In genomic region chr21:41199123-41199522, GRCh38 we compare ENCODE assay signal across 23 cellular contexts. TPM values are rescaled to one million over a fixed set of nuclear protein-coding genes. Genes with fewer than 3 reads are reported as not detected.
DNase-seq lines count a peak whose midpoint lies in the region; ATAC-seq, FAIRE-seq and TF ChIP-seq lines count a peak whose summit lies in the region.
"Had no signal": no experiment of that assay in that cellular context is flagged by ENCODE, and none has a peak within 500 bp of the region (broad histone marks: within the 10 kb centered on the region; RNA-seq: fewer than 3 reads in every experiment).

No MANE protein-coding gene starts in this region.

- peak; percentile 14 to 15 for ATAC-seq in right cardiac atrium
- no peak for ATAC-seq in heart left ventricle
- ATAC-seq in stimulated activated memory B cell treated with anti-CD40 and anti-IgM and Interleukin-4, amounts not matched to agents 10 μg/mL and 1 μg/mL and 100 μg/mL, for 72 hours = no peak
- ATAC-seq: A549 had no signal

- H3K4me1 ChIP-seq in right cardiac atrium (ENCODE audit: control insufficient read depth, insufficient read depth, low read length) (peaks cover 2% of the 10 kb centered on the region), heart left ventricle (peaks cover 0 to 8% (median 0%) of the 10 kb centered on the region in 12 donors), H1 (replicated peaks in 1 of 4; ENCODE audit: control insufficient read depth in 3 of 4, insufficient read depth in 4 of 4, low read length in 3 of 4) (no peaks in the 10 kb centered on the region; a peak in 1 of 7 replicates)
- H3K4me1 ChIP-seq: HAP-1 had no signal

- no peak overlapping the region for H2BK120ac ChIP-seq in H1 (replicated peaks; ENCODE audit: low read depth, low read length)

- H3K9me3 Mint-ChIP-seq in stimulated activated memory B cell treated with anti-CD40 and anti-IgM and Interleukin-4, amounts not matched to agents 10 μg/mL and 1 μg/mL and 100 μg/mL, for 72 hours = no peaks in the 10 kb centered on the region

- TF ChIP-seq POLR2A in heart left ventricle (IDR thresholded peaks at IDR 0.05) = no peak
- no peak for TF ChIP-seq POLR2A in H1 (IDR thresholded peaks at IDR 0.05; ENCODE audit: control extremely low read depth in 1 of 2, low read depth in 2 of 2, low read length in 2 of 2)

- no peaks in the 10 kb centered on the region for H3K79me2 ChIP-seq in H1 (ENCODE audit: control insufficient read depth in 1 of 2, insufficient read depth in 2 of 2, low read length in 2 of 2)

- H3K4ac ChIP-seq in H1 (replicated peaks; ENCODE audit: insufficient read length, low read depth, low read length) = no peak overlapping the region

- no peak overlapping the region for H2AK5ac ChIP-seq in H1 (ENCODE audit: low read depth, low read length)

- H2BK20ac ChIP-seq in H1 (ENCODE audit: low read length) = no peak overlapping the region

- POLR2A ChIA-PET in H1 (lab: Charles Lee; ENCODE audit: partially characterized antibody) = no interaction called here

- H2BK12ac ChIP-seq in H1 (ENCODE audit: low read depth, low read length) = no peak overlapping the region

- no peak overlapping the region for H2BK15ac ChIP-seq in H1 (ENCODE audit: low read length)

- H3K36me3 ChIP-seq in heart left ventricle = no peaks in the 10 kb centered on the region
- H3K36me3 ChIP-seq in H1 (ENCODE audit: control insufficient read depth in 2 of 4, insufficient read depth in 4 of 4, low read length in 3 of 4) = no peaks in the 10 kb centered on the region
- H3K36me3 ChIP-seq: HAP-1 had no signal

- no peaks in the 10 kb centered on the region for H3K27me3 Mint-ChIP-seq in stimulated activated memory B cell treated with anti-CD40 and anti-IgM and Interleukin-4, amounts not matched to agents 10 μg/mL and 1 μg/mL and 100 μg/mL, for 72 hours

- CTCF ChIA-PET in H1 (lab: Charles Lee; ENCODE audit: partially characterized antibody) = interaction anchor here (0.7 to 1.5 kb wide), 4 partner anchors 8 to 170 kb away, joined by 3 read pairs; no protein-coding TSS in a partner anchor

- peak overlapping the region; percentile 39 for H3K27ac Mint-ChIP-seq in stimulated activated memory B cell treated with anti-CD40 and anti-IgM and Interleukin-4, amounts not matched to agents 10 μg/mL and 1 μg/mL and 100 μg/mL, for 72 hours
- H3K27ac Mint-ChIP-seq: CD4-positive, alpha-beta memory T cell; HFFc6 had no signal

- no peak for TF ChIP-seq RAD21 in H1 (IDR thresholded peaks at IDR 0.05 in 1 of 2, conservative IDR thresholded peaks at IDR 0.05 in 1 of 2; ENCODE audit: low read depth in 2 of 2, low read length in 2 of 2)

- H3K79me1 ChIP-seq in H1 (ENCODE audit: low read depth, low read length) = no peaks in the 10 kb centered on the region; the same call in 1 of the 2 replicates

- H3K4me1 Mint-ChIP-seq in stimulated activated memory B cell treated with anti-CD40 and anti-IgM and Interleukin-4, amounts not matched to agents 10 μg/mL and 1 μg/mL and 100 μg/mL, for 72 hours = peaks cover 56% of the 10 kb centered on the region
- H3K4me1 Mint-ChIP-seq: CD4-positive, alpha-beta memory T cell had no signal

- DNase-seq in right cardiac atrium = peak in 1 of 3 donors; percentile 18
- no peak for DNase-seq in heart left ventricle
- no peak for DNase-seq in H1 (ENCODE audit: low read depth in 1 of 2, low spot score in 2 of 2)
- no peak for DNase-seq in HuH-7 (ENCODE audit: low spot score)
- DNase-seq in RKO (ENCODE audit: low spot score) = no peak
- DNase-seq: 8988T; ACHN; AML-193; C1 segment of cervical spinal cord; Calu3; CD4-positive, alpha-beta memory T cell; COR-L47; DMS53; DMS79 treated with DMSO at 0.1 percent for 48 hours; GF-D8; GM23248; HFFc6 had no signal

- H3K23me2 ChIP-seq in H1 (ENCODE audit: low read depth, low read length) = no peaks in the 10 kb centered on the region

- no peak overlapping the region for H4K5ac ChIP-seq in H1 (ENCODE audit: insufficient read length, low read depth, low read length)

- TF ChIP-seq CTCF in heart left ventricle (IDR thresholded peaks at IDR 0.05) (no peak), H1 (IDR thresholded peaks at IDR 0.05; ENCODE audit: control extremely low read depth in 1 of 3, insufficient read depth in 1 of 3, low read depth in 1 of 3, low read length in 3 of 3) (no peak)

- H3K4me3 ChIP-seq in right cardiac atrium (ENCODE audit: low read length) (no peak overlapping the region), heart left ventricle (no peak overlapping the region), H1 (ENCODE audit: extremely low read depth in 1 of 4, insufficient read depth in 2 of 4, low read depth in 3 of 4, low read length in 4 of 4) (no peak overlapping the region)
- H3K4me3 ChIP-seq: A549, GM23248, HAP-1 had no signal

- peak overlapping the region; percentile 57 for H4K8ac ChIP-seq in H1 (ENCODE audit: extremely low read depth, insufficient read depth, low read length)

- TF ChIP-seq EP300 in H1 (IDR thresholded peaks at IDR 0.05; ENCODE audit: borderline replicate concordance in 1 of 2, low read depth in 2 of 2, low read length in 2 of 2) = no peak

- H3K27ac ChIP-seq in right cardiac atrium (ENCODE audit: low read length) (no peak overlapping the region), heart left ventricle (no peak overlapping the region), H1 (ENCODE audit: low read depth, low read length) (no peak overlapping the region)
- H3K27ac ChIP-seq: A549, GM23248 had no signal

- 78% methylated on average over 10 of the region's 10 CpGs for WGBS in right cardiac atrium
- WGBS in heart left ventricle, 4 donors = 84 to 93% (median 88%) methylated on average over 10 of the region's 10 CpGs
- WGBS in H1 (ENCODE audit: extremely low coverage in 1 of 2, insufficient coverage in 1 of 2, insufficient read length in 1 of 2, insufficient replicate concordance in 2 of 2, low coverage in 1 of 2, low lambda C conversion rate in 2 of 2, missing lambda C conversion rate in 1 of 2), 2 experiments = 75% methylated on average over 10 of the region's 10 CpGs; no CpG with 5 or more reads in 1 of the 2 experiments

- no peak overlapping the region for H2BK5ac ChIP-seq in H1 (ENCODE audit: low read depth, low read length)

- no peak overlapping the region for H3K4me2 ChIP-seq in H1 (ENCODE audit: insufficient read depth in 1 of 2, low read depth in 2 of 2, low read length in 2 of 2)
- H3K4me2 ChIP-seq: A549 had no signal

- no peaks in the 10 kb centered on the region for H4K20me1 ChIP-seq in H1 (replicated peaks in 1 of 2; ENCODE audit: control insufficient read depth in 1 of 2, insufficient read depth in 2 of 2, low read length in 2 of 2)

- H3K14ac ChIP-seq in H1 (ENCODE audit: insufficient read length) = no peak overlapping the region

- H3K18ac ChIP-seq in H1 (ENCODE audit: extremely low read depth, low read length) = no peak overlapping the region

- intact Hi-C loops in right cardiac atrium (cut with DNase I) (no loop called here), heart left ventricle (cut with DNase I) (no loop called here)

- FAIRE-seq in H1 (lab: Jason Lieb, UNC) = no peak
- FAIRE-seq: A549, GM12891, H54 had no signal

- H3K27me3 ChIP-seq in right cardiac atrium (ENCODE audit: control insufficient read depth, insufficient read depth) = no peaks in the 10 kb centered on the region
- H3K27me3 ChIP-seq in heart left ventricle = no peaks in the 10 kb centered on the region
- H3K27me3 ChIP-seq in H1 (replicated peaks in 1 of 4; ENCODE audit: control insufficient read depth in 3 of 4, extremely low read depth in 1 of 4, insufficient read depth in 3 of 4, low read length in 3 of 4) = no peaks in the 10 kb centered on the region

- H3K4me3 Mint-ChIP-seq in stimulated activated memory B cell treated with anti-CD40 and anti-IgM and Interleukin-4, amounts not matched to agents 10 μg/mL and 1 μg/mL and 100 μg/mL, for 72 hours = no peak overlapping the region
- H3K4me3 Mint-ChIP-seq: CD4-positive, alpha-beta memory T cell; HFFc6 had no signal

- H3K23ac ChIP-seq in H1 (ENCODE audit: insufficient read length) = no peak overlapping the region

- no peak overlapping the region for H2AFZ ChIP-seq in H1 (ENCODE audit: low read length)
- H2AFZ ChIP-seq: GM23248 had no signal

- H3K36me3 Mint-ChIP-seq in stimulated activated memory B cell treated with anti-CD40 and anti-IgM and Interleukin-4, amounts not matched to agents 10 μg/mL and 1 μg/mL and 100 μg/mL, for 72 hours = peaks cover 33% of the 10 kb centered on the region
- H3K36me3 Mint-ChIP-seq: CD4-positive, alpha-beta memory T cell had no signal

- H3K9me3 ChIP-seq in right cardiac atrium (ENCODE audit: control insufficient read depth, low read length) = no peaks in the 10 kb centered on the region
- H3K9me3 ChIP-seq in heart left ventricle = no peaks in the 10 kb centered on the region
- H3K9me3 ChIP-seq in H1 (ENCODE audit: insufficient read depth in 2 of 2, low read depth in 1 of 2, low read length in 1 of 2) = no peaks in the 10 kb centered on the region
- H3K9me3 ChIP-seq: A549, HAP-1 had no signal

- no peak overlapping the region for H4K91ac ChIP-seq in H1 (replicated peaks; ENCODE audit: insufficient read length, low read length)

- H3K56ac ChIP-seq in H1 (replicated peaks; ENCODE audit: insufficient read length, low read depth, low read length) = no peak overlapping the region

- H3K9ac ChIP-seq in H1 (replicated peaks in 1 of 4; ENCODE audit: extremely low read depth in 1 of 4, low read depth in 3 of 4, low read length in 3 of 4) = no peak overlapping the region
- H3K9ac ChIP-seq: GM23248 had no signal

TF ChIP-seq in H1, 55 proteins besides CTCF, POLR2A, EP300 and RAD21 (continues in another document):
- no peak for TF ChIP-seq KDM1A (IDR thresholded peaks at IDR 0.05; ENCODE audit: borderline replicate concordance, low read length)
- TF ChIP-seq, protein P1, sequence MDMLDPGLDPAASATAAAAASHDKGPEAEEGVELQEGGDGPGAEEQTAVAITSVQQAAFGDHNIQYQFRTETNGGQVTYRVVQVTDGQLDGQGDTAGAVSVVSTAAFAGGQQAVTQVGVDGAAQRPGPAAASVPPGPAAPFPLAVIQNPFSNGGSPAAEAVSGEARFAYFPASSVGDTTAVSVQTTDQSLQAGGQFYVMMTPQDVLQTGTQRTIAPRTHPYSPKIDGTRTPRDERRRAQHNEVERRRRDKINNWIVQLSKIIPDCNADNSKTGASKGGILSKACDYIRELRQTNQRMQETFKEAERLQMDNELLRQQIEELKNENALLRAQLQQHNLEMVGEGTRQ (IDR thresholded peaks at IDR 0.05; ENCODE audit: low read length) = no peak

RNA-seq across cellular contexts. Expression of gene BACE2, which starts 31.2 kb away (rescaled TPM):
- total RNA-seq in right cardiac atrium = 10 to 100 TPM; 26.3 to 34.0 (median 27.5) TPM
- 11.7 TPM for polyA plus RNA-seq in right cardiac atrium
- 10 to 100 TPM; 10.3 to 30.3 (median 15.6) TPM for total RNA-seq in heart left ventricle
- polyA plus RNA-seq in heart left ventricle = 10 to 100 TPM in 1 of 2 donors, 1 to 10 TPM in 1; 3.8 to 21.9 TPM
- 8.1 and 9.9 TPM in 2 replicates for total RNA-seq in H1 (2021; fragmentation: NEBNext Ultra II Directional; extraction: Animal tissue kit (Norgen Biotek cat#: 25700))
- 10.9 and 12.2 TPM in 2 replicates for polyA plus RNA-seq in H1 (2011; rRNA removed)
- 8.9 TPM for polyA plus RNA-seq in H1 (2011; cell fraction: cytosol; rRNA removed)
- 10.9 TPM for polyA plus RNA-seq in H1 (2011; cell fraction: nucleus; rRNA removed)
- 8.6 to 10.5 TPM (median 9.6 TPM) in 4 replicates for polyA plus RNA-seq in H1 (2012, experiment 1 of 2)
- 8.1 TPM for polyA plus RNA-seq in H1 (2012, experiment 2 of 2)
- 12.5 TPM for polyA plus RNA-seq in H1 (2013, experiment 1 of 2)
- 13.6 TPM for polyA plus RNA-seq in H1 (2013, experiment 2 of 2)
- polyA minus RNA-seq in H1 (2011; rRNA and poly(A)+ RNA removed) = 11.9 and 13.3 TPM in 2 replicates
- 7.4 TPM for polyA minus RNA-seq in H1 (2011; cell fraction: cytosol; rRNA and poly(A)+ RNA removed)
- polyA minus RNA-seq in H1 (2011; cell fraction: nucleus; rRNA and poly(A)+ RNA removed) = 6.3 TPM
- total RNA-seq: CD4-positive, alpha-beta memory T cell; G401 had no signal

Comparison
In these comparisons a context has a peak if more than half of its experiments do, and no peak if none do; other contexts are left out.
1. ATAC-seq: peak in right cardiac atrium (2 of 2); none in heart left ventricle (0 of 4) and stimulated activated memory B cell treated with anti-CD40 and anti-IgM and Interleukin-4, amounts not matched to agents 10 μg/mL and 1 μg/mL and 100 μg/mL, for 72 hours (single experiment).